ENCODE assay signal across 8 cellular contexts in genomic region chr13:89925107-89925506, GRCh38.
A peak's percentile ranks its signal among the peaks of the same experiment; 100 is the strongest.
DNase-seq lines count a peak whose midpoint lies in the region; ATAC-seq and TF ChIP-seq lines count a peak whose summit lies in the region.

No MANE protein-coding gene starts in this region.

- no peaks in the 10 kb centered on the region for H3K4me1 Mint-ChIP-seq in nephron progenitor cell

- no peak for DNase-seq in GM13976 (ENCODE audit: low spot score)
- DNase-seq in NCI-H1417 (lab: John Stamatoyannopoulos, UW), result peak; percentile 17 to 80 (median 32)
- peak; percentile 23 to 55 for DNase-seq in cardiac fibroblast (ENCODE audit: low read depth in 2 of 2)
- peak; percentile 16 for DNase-seq in nephron progenitor cell
- no peak for DNase-seq in DMS79 (lab: John Stamatoyannopoulos, UW)
- no peak for DNase-seq in central memory CD4-positive, alpha-beta T cell
- no peak for DNase-seq in dedifferentiated amniotic fluid mesenchymal stem cell (ENCODE audit: extremely low spot score)

- no peak overlapping the region for H3K27ac Mint-ChIP-seq in nephron progenitor cell

- no peak for ATAC-seq in GM21367 (IDR thresholded peaks at IDR 0.05; ENCODE audit: unreplicated experiment)

- TF ChIP-seq CTCF in GM13976 (IDR thresholded peaks at IDR 0.05; ENCODE audit: borderline replicate concordance, control extremely low read depth, extremely low read depth, insufficient read depth, missing control alignments) (peak; percentile 20), cardiac fibroblast (IDR thresholded peaks at IDR 0.05; ENCODE audit: low read depth, low read length) (peak; percentile 16), nephron progenitor cell (IDR thresholded peaks at IDR 0.05) (peak; percentile 48)

- in situ Hi-C loops in GM13976 (cut with MboI; ENCODE audit: low sequenced_read_pairs, unreplicated experiment), result no loop called here

- H3K9me3 Mint-ChIP-seq in nephron progenitor cell, result no peaks in the 10 kb centered on the region

- H3K4me3 Mint-ChIP-seq in nephron progenitor cell, result no peak overlapping the region

- no peaks in the 10 kb centered on the region for H3K36me3 Mint-ChIP-seq in nephron progenitor cell (ENCODE audit: low read depth)

- H3K4me3 ChIP-seq in cardiac fibroblast (replicated peaks in 1 of 2; ENCODE audit: low read depth in 2 of 2, low read length in 2 of 2), result no peak overlapping the region

- H3K27me3 Mint-ChIP-seq in nephron progenitor cell (ENCODE audit: low read depth, poor library complexity), result no peaks in the 10 kb centered on the region

Comparison
In these comparisons a context has a peak if more than half of its experiments do, and no peak if none do; other contexts are left out.
1. DNase-seq: peak in NCI-H1417 (3 of 3), cardiac fibroblast (2 of 2) and nephron progenitor cell (single experiment); none in GM13976 (single experiment), DMS79 (single experiment), central memory CD4-positive, alpha-beta T cell (single experiment) and dedifferentiated amniotic fluid mesenchymal stem cell (single experiment).
2. Peak in every context shown above with its lines, with median percentiles within 50 percentile points of each other: CTCF ChIP-seq.